1 cellular context compared by ENCODE assay signal in genomic region chr3:159787191-159787590, GRCh38.
TF ChIP-seq lines count a peak whose summit lies in the region.

No MANE protein-coding gene starts in this region.

TF ChIP-seq in HepG2, 621 proteins besides CTCF, POLR2A, EP300 and RAD21 (continues in another document):
- TF ChIP-seq ARID3A (IDR thresholded peaks at IDR 0.05; ENCODE audit: low read depth, low read length) (0 out of 2 replicates have a peak, but pooled peaks have one; percentile 13), ATF2 (CRISPR knock-in tag; IDR thresholded peaks at IDR 0.05) (no peak), CREB3 (CRISPR knock-in tag; IDR thresholded peaks at IDR 0.05) (no peak), ZNF30 (CRISPR knock-in tag; IDR thresholded peaks at IDR 0.05) (no peak), TOE1 (CRISPR knock-in tag; IDR thresholded peaks at IDR 0.05) (no peak), BATF2 (CRISPR knock-in tag; IDR thresholded peaks at IDR 0.05) (no peak), HNRNPL (IDR thresholded peaks at IDR 0.05; ENCODE audit: low read depth, low read length) (no peak), ZFAT (CRISPR knock-in tag; conservative IDR thresholded peaks at IDR 0.05) (no peak), ELF4 (CRISPR knock-in tag; IDR thresholded peaks at IDR 0.05; ENCODE audit: borderline replicate concordance) (0 out of 2 replicates have a peak, but pooled peaks have one; percentile 29), ZNF260 (CRISPR knock-in tag; IDR thresholded peaks at IDR 0.05; ENCODE audit: borderline replicate concordance, low read depth) (no peak), HIVEP1 (CRISPR knock-in tag; IDR thresholded peaks at IDR 0.05) (no peak), SIX1 (CRISPR knock-in tag; IDR thresholded peaks at IDR 0.05; ENCODE audit: borderline replicate concordance) (peak; percentile 81; the same call in 1 of the 2 replicates), ZNF687 (CRISPR knock-in tag; IDR thresholded peaks at IDR 0.05) (no peak), MATR3 (CRISPR knock-in tag; IDR thresholded peaks at IDR 0.05) (no peak), GZF1 (CRISPR knock-in tag; IDR thresholded peaks at IDR 0.05) (no peak), ZNF768 (CRISPR knock-in tag; IDR thresholded peaks at IDR 0.05) (no peak), MAFF (IDR thresholded peaks at IDR 0.05; ENCODE audit: low read depth, low read length) (peak; percentile 89), RFX5 (IDR thresholded peaks at IDR 0.05; ENCODE audit: low read depth, low read length) (no peak), ZNF567 (CRISPR knock-in tag; IDR thresholded peaks at IDR 0.05; ENCODE audit: borderline replicate concordance) (no peak), PTBP1 (IDR thresholded peaks at IDR 0.05; ENCODE audit: low read depth, low read length, poor library complexity, severe bottlenecking) (no peak), ZNF724P (CRISPR knock-in tag; IDR thresholded peaks at IDR 0.05; ENCODE audit: borderline replicate concordance) (no peak), MTA1 (CRISPR knock-in tag; IDR thresholded peaks at IDR 0.05; ENCODE audit: borderline replicate concordance) (no peak), ZSCAN30 (CRISPR knock-in tag; IDR thresholded peaks at IDR 0.05) (no peak), ZNF142 (CRISPR knock-in tag; IDR thresholded peaks at IDR 0.05) (no peak), ZFX (CRISPR knock-in tag; IDR thresholded peaks at IDR 0.05; ENCODE audit: low read depth) (no peak), ZNF34 (CRISPR knock-in tag; IDR thresholded peaks at IDR 0.05; ENCODE audit: borderline replicate concordance) (no peak), RFXANK (CRISPR knock-in tag; IDR thresholded peaks at IDR 0.05) (no peak), ADNP (CRISPR knock-in tag; IDR thresholded peaks at IDR 0.05) (no peak), MAFK (conservative IDR thresholded peaks at IDR 0.05 in 1 of 2, IDR thresholded peaks at IDR 0.05 in 1 of 2; ENCODE audit: low read length in 2 of 2) (peak; percentile 86 to 96), ZNF256 (CRISPR knock-in tag; conservative IDR thresholded peaks at IDR 0.05) (no peak), ONECUT2 (CRISPR knock-in tag; IDR thresholded peaks at IDR 0.05) (no peak), PBX2 (CRISPR knock-in tag; IDR thresholded peaks at IDR 0.05) (no peak), RNF219 (CRISPR knock-in tag; IDR thresholded peaks at IDR 0.05) (no peak), MIXL1 (CRISPR knock-in tag; IDR thresholded peaks at IDR 0.05) (no peak), DZIP1 (CRISPR knock-in tag; IDR thresholded peaks at IDR 0.05) (no peak), ZNF333 (CRISPR knock-in tag; IDR thresholded peaks at IDR 0.05; ENCODE audit: borderline replicate concordance) (no peak), ZSCAN9 (CRISPR knock-in tag; IDR thresholded peaks at IDR 0.05; ENCODE audit: borderline replicate concordance) (0 out of 2 replicates have a peak, but pooled peaks have one; percentile 32), DBP (CRISPR knock-in tag; IDR thresholded peaks at IDR 0.05; ENCODE audit: not compliant biosample characterization) (no peak), CBFB (CRISPR knock-in tag; IDR thresholded peaks at IDR 0.05) (no peak), ZNF547 (CRISPR knock-in tag; IDR thresholded peaks at IDR 0.05) (no peak)
